In genomic region chr6:29818892-29819291, GRCh38 we compare ENCODE assay signal across 38 cellular contexts. TPM values are rescaled to one million over a fixed set of nuclear protein-coding genes. Genes with fewer than 3 reads are reported as not detected.
"Had no signal": no experiment of that assay in that cellular context is flagged by ENCODE, and none has a peak within 500 bp of the region (broad histone marks: within the 10 kb centered on the region; RNA-seq: fewer than 3 reads in every experiment).

No MANE protein-coding gene starts in this region.

- H3K9me3 ChIP-seq: MG63 had no signal

- H3K4me3 ChIP-seq: MG63 had no signal

- DNase-seq: Karpas-422, Kasumi-1, MG63, MM.1S, MV-4-11, NCI-H1048, NCI-H1092, NCI-H1092 treated with DMSO at 0.1 percent for 48 hours, NCI-H1105, NCI-H1105 treated with DMSO at 0.1 percent for 48 hours, NCI-H1417, NCI-H1417 treated with DMSO at 0.1 percent for 48 hours, NCI-H1436, NCI-H1436 treated with DMSO at 0.1 percent for 48 hours, NCI-H146, NCI-H1694, NCI-H1694 treated with DMSO at 0.1 percent for 48 hours, NCI-H187, NCI-H187 treated with DMSO at 0.1 percent for 48 hours, NCI-H1930, NCI-H2029, NCI-H2029 treated with DMSO at 0.1 percent for 48 hours, NCI-H2081, NCI-H2081 treated with DMSO at 0.1 percent for 48 hours, NCI-H2107, NCI-H2171, NCI-H2171 treated with DMSO at 0.1 percent for 48 hours, NCI-H2227 treated with DMSO at 0.1 percent for 48 hours, NCI-H226, NCI-H345, NCI-H446, NCI-H446 treated with DMSO at 0.1 percent for 48 hours, NCI-H510A, NCI-H510A treated with DMSO at 0.1 percent for 48 hours had no signal

- H3K36me3 ChIP-seq: MG63 had no signal

- H3K27me3 ChIP-seq: MG63 had no signal

RNA-seq across cellular contexts. Expression of gene HLA-G, which starts 8.7 kb away (rescaled TPM):
- total RNA-seq: LHCN-M2, M059J, MCF 10A, NCI-H460 had no signal
